Comparison of ENCODE assay signal across 10 cellular contexts in the genomic region with DNA sequence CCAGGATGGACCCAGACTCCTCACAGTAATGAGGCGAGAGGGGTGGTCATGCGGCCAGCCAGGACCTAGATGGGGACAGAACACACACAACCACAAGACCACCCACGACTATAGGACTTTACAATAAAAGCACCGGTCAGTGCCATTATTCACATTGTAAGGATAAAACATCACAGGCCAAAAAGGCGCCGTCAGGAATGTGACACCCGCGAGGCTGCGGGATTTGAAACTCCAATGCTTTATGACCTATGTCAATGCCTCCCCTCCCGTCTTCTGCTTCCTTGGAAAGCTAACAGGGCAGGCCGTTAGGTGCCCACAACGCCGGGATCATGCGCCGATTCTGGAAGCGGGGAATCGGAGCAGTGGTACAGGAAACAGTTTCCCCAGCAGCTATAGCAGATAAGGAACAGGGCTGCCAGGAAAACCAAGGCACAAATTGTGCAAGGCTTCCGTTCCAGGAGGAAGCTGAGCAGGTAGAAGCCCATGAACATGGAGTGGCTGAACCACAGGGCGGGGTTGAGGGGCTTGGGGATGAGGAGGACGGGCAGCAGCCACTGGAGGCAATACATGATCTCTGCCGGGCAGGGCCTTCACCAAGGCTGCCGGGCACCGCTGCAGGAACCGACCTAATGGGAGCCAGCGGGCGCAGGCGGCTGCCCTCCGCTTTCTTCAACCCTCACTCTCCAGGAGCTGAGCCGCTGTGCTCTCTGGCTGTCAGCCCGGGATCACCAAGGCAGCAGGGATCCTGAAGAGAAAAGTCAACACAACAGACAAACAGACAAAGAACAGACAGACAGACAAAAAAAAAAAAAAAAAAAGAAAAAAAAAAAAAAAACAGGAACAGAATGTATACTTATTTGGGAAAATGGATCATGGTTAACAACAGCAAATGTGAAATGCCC. TPM values are rescaled to one million over a fixed set of nuclear protein-coding genes. Genes with fewer than 3 reads are reported as not detected.
A peak's percentile ranks its signal among the peaks of the same experiment; 100 is the strongest.
DNase-seq lines count a peak whose midpoint lies in the region; ATAC-seq and TF ChIP-seq lines count a peak whose summit lies in the region.
"Had no signal": no experiment of that assay in that cellular context is flagged by ENCODE, and none has a peak within 500 bp of the region (broad histone marks: within the 10 kb centered on the region; RNA-seq: fewer than 3 reads in every experiment).

No MANE protein-coding gene starts in this region.

- DNase-seq in Karpas-422 (no peak), SJCRH30 (peak; percentile 70 to 72), hypothalamus (lab: John Stamatoyannopoulos, UW) (peak in 33 of 51 donors; percentile 9 to 72 (median 47)), 8988T (no peak), omental fat pad (ENCODE audit: low spot score) (no peak), T-helper 9 cell (no peak)
- DNase-seq in activated naive CD8-positive, alpha-beta T cell treated with anti-CD3 and anti-CD28 coated beads, Interleukin-2, amount 50 U/mL, for 24 hours, result no peak
- DNase-seq: occipital lobe had no signal

- peaks cover 17% of the 10 kb centered on the region for H3K4me1 Mint-ChIP-seq in activated naive CD8-positive, alpha-beta T cell treated with anti-CD3 and anti-CD28 coated beads, Interleukin-2, amount 50 U/mL, for 24 hours

- H3K9me3 ChIP-seq in Karpas-422 (ENCODE audit: low read length) (no peaks in the 10 kb centered on the region), SJCRH30 (replicated peaks) (no peaks in the 10 kb centered on the region), skeletal muscle satellite cell (replicated peaks; ENCODE audit: low read length) (no peaks in the 10 kb centered on the region)

- H2AFZ ChIP-seq in Karpas-422 (ENCODE audit: low read length), result no peak overlapping the region

- no peaks in the 10 kb centered on the region for H3K9me3 Mint-ChIP-seq in activated naive CD8-positive, alpha-beta T cell treated with anti-CD3 and anti-CD28 coated beads, Interleukin-2, amount 50 U/mL, for 24 hours

- H3K79me2 ChIP-seq in Karpas-422 (ENCODE audit: low read length), result peaks cover 72% of the 10 kb centered on the region

- peak overlapping the region; percentile 12 for H3K4me2 ChIP-seq in Karpas-422 (ENCODE audit: low read depth, low read length, poor library complexity, severe bottlenecking)
- H3K4me2 ChIP-seq in skeletal muscle satellite cell (ENCODE audit: low read length), result peak overlapping the region; percentile 56

- H3K4me3 ChIP-seq in Karpas-422 (ENCODE audit: low read length) (no peak overlapping the region), SJCRH30 (no peak overlapping the region), skeletal muscle satellite cell (ENCODE audit: low read length) (no peak overlapping the region)

- TF ChIP-seq CTCF in omental fat pad (IDR thresholded peaks at IDR 0.05), result no peak

- no peak for ATAC-seq in activated naive CD8-positive, alpha-beta T cell treated with anti-CD3 and anti-CD28 coated beads, Interleukin-2, amount 50 U/mL, for 24 hours
- no peak for ATAC-seq in omental fat pad (ENCODE audit: low FRiP score)

- peaks cover 19% of the 10 kb centered on the region for H3K36me3 Mint-ChIP-seq in activated naive CD8-positive, alpha-beta T cell treated with anti-CD3 and anti-CD28 coated beads, Interleukin-2, amount 50 U/mL, for 24 hours (ENCODE audit: low read depth)

- no peak overlapping the region for H3K27ac Mint-ChIP-seq in activated naive CD8-positive, alpha-beta T cell treated with anti-CD3 and anti-CD28 coated beads, Interleukin-2, amount 50 U/mL, for 24 hours

- no peak overlapping the region for H3K4me3 Mint-ChIP-seq in activated naive CD8-positive, alpha-beta T cell treated with anti-CD3 and anti-CD28 coated beads, Interleukin-2, amount 50 U/mL, for 24 hours

- no peak overlapping the region for H3K9ac ChIP-seq in Karpas-422 (ENCODE audit: low read length)
- H3K9ac ChIP-seq in skeletal muscle satellite cell (ENCODE audit: low read depth, low read length), result no peak overlapping the region

- no peaks in the 10 kb centered on the region for H3K27me3 ChIP-seq in Karpas-422 (ENCODE audit: low read length)
- H3K27me3 ChIP-seq in SJCRH30, result no peaks in the 10 kb centered on the region
- H3K27me3 ChIP-seq in skeletal muscle satellite cell (ENCODE audit: control insufficient read depth, insufficient read depth, low read length), result no peaks in the 10 kb centered on the region

- H4K20me1 ChIP-seq in Karpas-422 (ENCODE audit: insufficient read depth, low read depth, low read length), result peaks cover 22% of the 10 kb centered on the region

- H3K27ac ChIP-seq in Karpas-422 (ENCODE audit: low read length), result peak overlapping the region; percentile 48; the same call in 1 of the 2 replicates
- peak overlapping the region; percentile 76 for H3K27ac ChIP-seq in SJCRH30

- no peaks in the 10 kb centered on the region for H3K27me3 Mint-ChIP-seq in activated naive CD8-positive, alpha-beta T cell treated with anti-CD3 and anti-CD28 coated beads, Interleukin-2, amount 50 U/mL, for 24 hours

- peaks cover 23% of the 10 kb centered on the region for H3K4me1 ChIP-seq in Karpas-422 (ENCODE audit: low read length)
- peaks cover 57% of the 10 kb centered on the region for H3K4me1 ChIP-seq in SJCRH30
- peaks cover 45% of the 10 kb centered on the region for H3K4me1 ChIP-seq in skeletal muscle satellite cell (ENCODE audit: control insufficient read depth, insufficient read depth, low read length)

- no peaks in the 10 kb centered on the region for H3K9me2 ChIP-seq in Karpas-422 (replicated peaks; ENCODE audit: insufficient read depth, low read length)

- H3K36me3 ChIP-seq in Karpas-422 (ENCODE audit: insufficient read depth, low read length) (peaks cover 14% of the 10 kb centered on the region; the same call in 1 of the 2 replicates), SJCRH30 (peaks cover 74% of the 10 kb centered on the region), skeletal muscle satellite cell (ENCODE audit: insufficient read depth, low read length) (peaks cover 55% of the 10 kb centered on the region)

RNA-seq across cellular contexts. Expression of a gene that starts 2.2 kb away (rescaled TPM):
- not detected in 2 replicates for total RNA-seq in Karpas-422 (2014; rRNA removed; shearing (Covaris generic); ENCODE audit: low replicate concordance)
- not detected in 2 replicates for total RNA-seq in SJCRH30 (2014; rRNA removed; shearing (Covaris generic))
- total RNA-seq in skeletal muscle satellite cell (2012; rRNA removed), result under 0.01 TPM in 1 of 2 replicates, not detected in the other
- total RNA-seq in omental fat pad, result 10 to 100 TPM in 3 of 4 donors, 1 to 10 TPM in 1; 7.4 to 44.4 (median 23.2) TPM
- total RNA-seq: SK-MEL-5 had no signal

RNA-seq across cellular contexts. Expression of a gene that starts 8.8 kb away (rescaled TPM):
- 119 TPM in 2 replicates for total RNA-seq in Karpas-422 (2014; rRNA removed; shearing (Covaris generic); ENCODE audit: low replicate concordance)
- total RNA-seq in SJCRH30 (2014; rRNA removed; shearing (Covaris generic)), result 172 and 191 TPM in 2 replicates
- 32.2 and 48.5 TPM in 2 replicates for total RNA-seq in skeletal muscle satellite cell (2012; rRNA removed)
- total RNA-seq in omental fat pad, result 100 to 1,000 TPM in 2 of 4 donors, 10 to 100 TPM in 2; 58.6 to 197 (median 82.1) TPM

Comparison
In these comparisons a context has a peak if more than half of its experiments do, and no peak if none do; other contexts are left out.
1. DNase-seq: peak in SJCRH30 (2 of 2) and hypothalamus (33 of 51); none in Karpas-422 (single experiment), activated naive CD8-positive, alpha-beta T cell treated with anti-CD3 and anti-CD28 coated beads, Interleukin-2, amount 50 U/mL, for 24 hours (single experiment), 8988T (single experiment), omental fat pad (single experiment) and T-helper 9 cell (single experiment).